In the genomic region with DNA sequence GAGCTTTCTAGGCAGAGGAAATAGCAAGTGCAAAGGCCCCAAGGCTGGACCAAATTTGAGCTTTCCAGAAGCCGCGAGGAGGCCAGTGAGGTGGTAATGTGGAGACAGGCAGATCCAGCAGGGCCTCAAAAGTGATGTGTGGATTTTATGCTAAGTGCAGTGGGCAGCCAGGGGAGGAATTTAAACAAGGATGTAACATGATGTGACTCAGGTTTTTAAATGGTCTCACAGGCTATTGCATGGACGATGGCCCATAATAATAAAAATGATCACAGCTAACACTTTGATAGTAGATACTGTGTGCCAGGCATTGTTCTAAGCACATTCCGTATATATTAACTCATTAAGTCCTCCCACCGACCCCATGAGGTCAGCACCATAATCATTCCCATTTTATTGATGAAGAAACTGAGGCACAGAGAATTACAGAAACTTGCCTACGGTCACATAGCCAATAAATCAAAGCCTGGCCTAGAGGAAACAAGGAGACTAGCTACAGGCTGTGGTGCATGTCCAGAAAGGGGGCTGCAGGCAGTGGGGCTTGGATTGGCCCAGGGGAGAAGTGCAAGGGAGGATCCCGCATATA, we compare ENCODE assay signal across 21 cellular contexts. TPM values are rescaled to one million over a fixed set of nuclear protein-coding genes. Genes with fewer than 3 reads are reported as not detected.
DNase-seq lines count a peak whose midpoint lies in the region; ATAC-seq, FAIRE-seq and TF ChIP-seq lines count a peak whose summit lies in the region.
"Had no signal": no experiment of that assay in that cellular context is flagged by ENCODE, and none has a peak within 500 bp of the region (broad histone marks: within the 10 kb centered on the region; RNA-seq: fewer than 3 reads in every experiment).

No MANE protein-coding gene starts in this region.

- TF ChIP-seq CTCF in GM12878 (IDR thresholded peaks at IDR 0.05 in 2 of 3, conservative IDR thresholded peaks at IDR 0.05 in 1 of 3; ENCODE audit: control insufficient read depth in 2 of 3, extremely low read depth in 1 of 3, insufficient read depth in 1 of 3, low read depth in 3 of 3, low read length in 3 of 3) (no peak), coronary artery (IDR thresholded peaks at IDR 0.05) (no peak)

- BruUV-seq in GM12878 (replicated peaks; lab: Mats Ljungman, UMichigan): no TSS peak

- in situ Hi-C loops in GM12878 (cut with MboI): no loop called here

- no peaks in the 10 kb centered on the region for H3K79me2 ChIP-seq in GM12878 (ENCODE audit: control insufficient read depth, insufficient read depth, low read length)

- no peak for FAIRE-seq in GM12878 (lab: Jason Lieb, UNC)

- TF ChIP-seq POLR2A in GM12878 (IDR thresholded peaks at IDR 0.05; ENCODE audit: low read depth, low read length): no peak

- CTCF ChIA-PET in GM12878 (lab: Yijun Ruan, JAX): interaction anchor here (0.6 to 2.9 kb wide), 6 partner anchors 14 to 475 kb away, joined by 3 to 14 read pairs (median 4); no protein-coding TSS in a partner anchor

- no peaks in the 10 kb centered on the region for H4K20me1 ChIP-seq in BLaER1 treated with 17β-estradiol and CSF1 and Interleukin-3, amounts not matched to agents 10 nM and 100 nM
- H4K20me1 ChIP-seq in GM12878 (ENCODE audit: control insufficient read depth, insufficient read depth): no peaks in the 10 kb centered on the region

- intact Hi-C loops in GM12878 (cut with micrococcal nuclease; ENCODE audit: unreplicated experiment) (loop anchor here (1.0 to 5.0 kb wide), 4 partner anchors 18 to 76 kb away; partner anchors contain the start of gene ARFGEF2), sciatic nerve (cut with DNase I) (no loop called here)

- H3K4me1 ChIP-seq in BLaER1 treated with 17β-estradiol and CSF1 and Interleukin-3, amounts not matched to agents 10 nM and 100 nM: peaks cover 12 to 70% (median 16%) of the 10 kb centered on the region in 10 experiments
- peaks cover 37% of the 10 kb centered on the region for H3K4me1 ChIP-seq in GM12878 (ENCODE audit: control insufficient read depth, insufficient read depth, low read length)
- H3K4me1 ChIP-seq: ascending aorta, gastroesophageal sphincter, vagina had no signal

- peak overlapping the region in 8 of 11 experiments; percentile 38 to 81 (median 67); a peak in 12 of 22 replicates for H3K4me2 ChIP-seq in BLaER1 treated with 17β-estradiol and CSF1 and Interleukin-3, amounts not matched to agents 10 nM and 100 nM
- peak overlapping the region; percentile 82 for H3K4me2 ChIP-seq in GM12878 (ENCODE audit: control insufficient read depth, insufficient read depth)

- peak; percentile 44 for DNase-seq in M059J (ENCODE audit: low read depth)
- DNase-seq in GM12878 (ENCODE audit: low read depth, low spot score): no peak
- no peak for DNase-seq in memory B cell (ENCODE audit: low spot score in 2 of 2)
- no peak for DNase-seq in sciatic nerve (ENCODE audit: low spot score)
- DNase-seq in NCI-H1436 treated with DMSO at 0.1 percent for 48 hours (lab: John Stamatoyannopoulos, UW): no peak
- DNase-seq in coronary artery (ENCODE audit: low spot score): no peak
- DNase-seq: activated CD4-positive, alpha-beta T cell treated with anti-CD3 and anti-CD28 coated beads, Interleukin-2, amount 10 ng/mL, durations not matched to agents 7 days and 5 days; activated naive CD4-positive, alpha-beta T cell treated with anti-CD3 and anti-CD28 coated beads for 36 hours; CD8-positive, alpha-beta T cell; DMS79; SHP77 treated with DMSO at 0.1 percent for 48 hours; spleen; stimulated activated CD4-positive, alpha-beta T cell treated with anti-CD3 and anti-CD28 coated beads, Interleukin-4, amount 100 ng/mL, for 4 hours had no signal

- no peaks in the 10 kb centered on the region for H3K9me3 Mint-ChIP-seq in memory B cell
- H3K9me3 Mint-ChIP-seq: activated naive CD4-positive, alpha-beta T cell treated with anti-CD3 and anti-CD28 coated beads for 36 hours; CD8-positive, alpha-beta T cell; mesothelial cell of epicardium; nephron had no signal

- no peaks in the 10 kb centered on the region for H3K27me3 ChIP-seq in BLaER1 treated with 17β-estradiol and CSF1 and Interleukin-3, amounts not matched to agents 10 nM and 100 nM
- H3K27me3 ChIP-seq in GM12878 (replicated peaks in 1 of 2; ENCODE audit: control insufficient read depth in 2 of 2, insufficient read depth in 2 of 2, low read length in 1 of 2): no peaks in the 10 kb centered on the region
- H3K27me3 ChIP-seq: ascending aorta, gastroesophageal sphincter, spleen, suprapubic skin, vagina had no signal

- SMC1A ChIA-PET in GM12878 (lab: Charles Lee; ENCODE audit: uncharacterized antibody, unreplicated experiment): interaction anchor here (0.6 to 4.4 kb wide), 14 partner anchors 12 to 188 kb away, joined by 3 to 36 read pairs (median 4); partner anchors contain the start of gene PREX1

- 97% methylated on average over 7 of the region's 7 CpGs for WGBS in GM12878 (ENCODE audit: insufficient coverage, insufficient replicate concordance, low lambda C conversion rate, missing lambda C conversion rate)

- POLR2A ChIA-PET in GM12878 (lab: Charles Lee): interaction anchor here (0.6 to 6.3 kb wide), 13 partner anchors 12 to 106 kb away, joined by 3 to 45 read pairs (median 4); partner anchors contain the start of gene PREX1

- H3K27ac ChIP-seq in BLaER1 treated with 17β-estradiol and CSF1 and Interleukin-3, amounts not matched to agents 10 nM and 100 nM: no peak overlapping the region
- H3K27ac ChIP-seq in GM12878 (ENCODE audit: control insufficient read depth, insufficient read depth): peak overlapping the region; percentile 91
- no peak overlapping the region for H3K27ac ChIP-seq in coronary artery
- H3K27ac ChIP-seq: ascending aorta, gastroesophageal sphincter, suprapubic skin, vagina had no signal

- H3K4me3 ChIP-seq in BLaER1 treated with 17β-estradiol and CSF1 and Interleukin-3, amounts not matched to agents 10 nM and 100 nM: no peak overlapping the region
- no peak overlapping the region for H3K4me3 ChIP-seq in GM12878
- H3K4me3 ChIP-seq in coronary artery: no peak overlapping the region
- H3K4me3 ChIP-seq: ascending aorta, gastroesophageal sphincter, spleen, suprapubic skin, vagina had no signal

- H3K27me3 Mint-ChIP-seq in memory B cell: no peaks in the 10 kb centered on the region

- no peak for ATAC-seq in GM12878
- no peak for ATAC-seq in memory B cell (ENCODE audit: low read depth)
- no peak for ATAC-seq in sciatic nerve
- no peak for ATAC-seq in HG03196 (IDR thresholded peaks at IDR 0.05; ENCODE audit: unreplicated experiment)
- ATAC-seq: CD8-positive, alpha-beta T cell; gastroesophageal sphincter had no signal

- TF ChIP-seq EP300 in GM12878 (IDR thresholded peaks at IDR 0.05; ENCODE audit: borderline replicate concordance in 1 of 2, control insufficient read depth in 1 of 2, low read depth in 2 of 2, low read length in 2 of 2): no peak

- peaks cover 38% of the 10 kb centered on the region for H3K4me1 Mint-ChIP-seq in memory B cell
- H3K4me1 Mint-ChIP-seq: activated CD4-positive, alpha-beta T cell treated with anti-CD3 and anti-CD28 coated beads, Interleukin-2, amount 10 ng/mL, durations not matched to agents 7 days and 5 days had no signal

- no peaks in the 10 kb centered on the region for H3K36me3 ChIP-seq in BLaER1 treated with 17β-estradiol and CSF1 and Interleukin-3, amounts not matched to agents 10 nM and 100 nM
- H3K36me3 ChIP-seq in GM12878 (ENCODE audit: control insufficient read depth in 2 of 2, insufficient read depth in 2 of 2, low read length in 1 of 2): no peaks in the 10 kb centered on the region
- H3K36me3 ChIP-seq: ascending aorta, gastroesophageal sphincter, spleen, suprapubic skin, vagina had no signal

- peak overlapping the region; percentile 41 for H3K27ac Mint-ChIP-seq in memory B cell
- H3K27ac Mint-ChIP-seq: activated CD4-positive, alpha-beta T cell treated with anti-CD3 and anti-CD28 coated beads, Interleukin-2, amount 10 ng/mL, durations not matched to agents 7 days and 5 days; CD8-positive, alpha-beta T cell; mesothelial cell of epicardium; nephron had no signal

- H2AFZ ChIP-seq in GM12878 (ENCODE audit: control insufficient read depth, low read depth, low read length): no peak overlapping the region

- H3K9me3 ChIP-seq in BLaER1 treated with 17β-estradiol and CSF1 and Interleukin-3, amounts not matched to agents 10 nM and 100 nM (replicated peaks in 1 of 11): no peaks in the 10 kb centered on the region
- H3K9me3 ChIP-seq in GM12878 (replicated peaks; ENCODE audit: control insufficient read depth, insufficient read depth, low read length): no peaks in the 10 kb centered on the region; the same call in 2 of the 3 replicates
- H3K9me3 ChIP-seq: ascending aorta, gastroesophageal sphincter, spleen, suprapubic skin, vagina had no signal

- RAD21 ChIA-PET in GM12878 (lab: Charles Lee; ENCODE audit: unreplicated experiment): interaction anchor here (1.1 to 3.3 kb wide), 13 partner anchors 11 to 134 kb away, joined by 3 to 18 read pairs (median 5); no protein-coding TSS in a partner anchor

- no peak overlapping the region for H3K4me3 Mint-ChIP-seq in memory B cell
- H3K4me3 Mint-ChIP-seq: activated CD4-positive, alpha-beta T cell treated with anti-CD3 and anti-CD28 coated beads, Interleukin-2, amount 10 ng/mL, durations not matched to agents 7 days and 5 days; activated naive CD4-positive, alpha-beta T cell treated with anti-CD3 and anti-CD28 coated beads for 36 hours; CD8-positive, alpha-beta T cell; mesothelial cell of epicardium; nephron had no signal

- no peak for TF ChIP-seq RAD21 in GM12878 (IDR thresholded peaks at IDR 0.05; ENCODE audit: insufficient read depth, low read depth, low read length)

- no peaks in the 10 kb centered on the region for H3K36me3 Mint-ChIP-seq in memory B cell
- H3K36me3 Mint-ChIP-seq: CD8-positive, alpha-beta T cell; mesothelial cell of epicardium had no signal

- peak overlapping the region in 1 of 11 experiments; percentile 20; a peak in 1 of 22 replicates for H3K9ac ChIP-seq in BLaER1 treated with 17β-estradiol and CSF1 and Interleukin-3, amounts not matched to agents 10 nM and 100 nM
- no peak overlapping the region for H3K9ac ChIP-seq in GM12878 (ENCODE audit: control insufficient read depth, insufficient read depth, low read length)

RNA-seq across cellular contexts. Expression of gene PREX1, which starts 18.0 kb away (rescaled TPM):
- total RNA-seq in M059J (2014; rRNA removed; shearing (Covaris generic)): 1.5 and 5.2 TPM in 2 replicates
- 138 and 148 TPM in 2 replicates for total RNA-seq in GM12878 (2013; cell fraction: nucleolus; rRNA removed)
- total RNA-seq in GM12878 (2014; rRNA removed) (79.5 and 82.6 TPM in 2 replicates), GM12878 (2014; rRNA removed; fragmentation: Illumina TruSeq; extraction: Trizol) (41.9 and 48.6 TPM in 2 replicates), GM12878 (2021) (108 and 114 TPM in 2 replicates), sciatic nerve (33.9 TPM)
- 23.6 TPM for polyA plus RNA-seq in GM12878 (2011; ENCODE audit: low read depth)
- polyA plus RNA-seq in GM12878 (2011; rRNA removed) (16.3 and 29.3 TPM in 2 replicates), GM12878 (2014; fragmentation: Illumina TruSeq; extraction: Trizol) (25.2 and 49.0 TPM in 2 replicates), GM12878 (2014; fragmentation: Nextera tagmentation; extraction: Ambion mirVana) (1 to 10 TPM; 2.6 to 6.7 TPM), GM12878 (2014; rRNA removed) (60.5 and 76.1 TPM in 2 replicates), GM12878 (2016; fragmentation: Nextera tagmentation; extraction: Ambion mirVana) (10 to 100 TPM; 17.7 to 22.1 TPM)
- polyA plus RNA-seq in GM12878 (2011; cell fraction: cytosol; rRNA removed): 30.8 and 32.4 TPM in 2 replicates
- polyA plus RNA-seq in GM12878 (2011; cell fraction: nucleus; rRNA removed): 74.6 and 90.7 TPM in 2 replicates
- polyA plus RNA-seq in GM12878 (2012): 56.3 and 62.3 TPM in 2 replicates
- polyA minus RNA-seq in GM12878 (2011; rRNA and poly(A)+ RNA removed): 42.1 and 65.5 TPM in 2 replicates
- polyA minus RNA-seq in GM12878 (2011; cell fraction: cytosol; rRNA and poly(A)+ RNA removed): 21.6 and 22.1 TPM in 2 replicates
- 31.8 and 50.9 TPM in 2 replicates for polyA minus RNA-seq in GM12878 (2011; cell fraction: nucleus; rRNA and poly(A)+ RNA removed)
